ENCODE assay signal across 8 cellular contexts in the genomic region with DNA sequence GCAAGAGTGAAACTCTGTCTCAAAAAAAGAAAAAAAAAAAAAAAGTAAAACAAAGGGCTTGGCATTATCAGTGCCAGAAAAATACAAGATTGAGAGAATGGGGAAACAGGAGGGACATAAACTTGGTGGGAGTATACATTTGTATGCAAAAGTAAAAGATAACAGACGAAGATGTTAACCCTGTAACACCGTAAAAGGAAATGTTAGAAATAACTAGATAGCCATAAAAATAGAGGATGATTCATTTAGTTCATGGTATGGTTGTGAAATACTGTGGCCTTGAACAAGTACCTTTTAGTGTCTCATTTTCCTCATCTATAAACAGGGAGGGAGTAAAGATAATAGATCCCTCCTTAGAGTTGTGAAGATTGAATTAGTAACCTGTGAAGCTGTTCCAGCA. TPM values are rescaled to one million over a fixed set of nuclear protein-coding genes. Genes with fewer than 3 reads are reported as not detected.
DNase-seq lines count a peak whose midpoint lies in the region; ATAC-seq and TF ChIP-seq lines count a peak whose summit lies in the region.

No MANE protein-coding gene starts in this region.

- peak; percentile 63 for ATAC-seq in GM19351 (IDR thresholded peaks at IDR 0.05; ENCODE audit: unreplicated experiment)
- no peak for ATAC-seq in HG03097 (IDR thresholded peaks at IDR 0.05; ENCODE audit: low FRiP score, unreplicated experiment)

- H3K27me3 ChIP-seq in ACC112 (ENCODE audit: insufficient read depth, low read length) (no peaks in the 10 kb centered on the region), SJSA1 (replicated peaks) (no peaks in the 10 kb centered on the region), H7 (ENCODE audit: control insufficient read depth, insufficient read depth, low read length) (no peaks in the 10 kb centered on the region)

- H3K79me2 ChIP-seq in ACC112 (ENCODE audit: control insufficient read depth, insufficient read depth, low read length, unreplicated experiment) = peaks cover 67% of the 10 kb centered on the region

- H3K9me3 ChIP-seq in SJSA1 (replicated peaks) = no peaks in the 10 kb centered on the region

- no peak overlapping the region for H3K4me3 ChIP-seq in ACC112 (ENCODE audit: low read depth, low read length)
- H3K4me3 ChIP-seq in SJSA1 = no peak overlapping the region
- H3K4me3 ChIP-seq in fibroblast of villous mesenchyme (ENCODE audit: low read depth, low read length) = no peak overlapping the region
- no peak overlapping the region for H3K4me3 ChIP-seq in H7 (ENCODE audit: insufficient read depth, low read depth, low read length)

- no peak for TF ChIP-seq CTCF in fibroblast of villous mesenchyme (IDR thresholded peaks at IDR 0.05; ENCODE audit: insufficient read depth, low read depth, low read length)

- H3K27ac ChIP-seq in ACC112 (ENCODE audit: low read depth, low read length) = peak overlapping the region; percentile 92
- H3K27ac ChIP-seq in SJSA1 = peak overlapping the region; percentile 3; the same call in 1 of the 2 replicates

- peak in 1 of 2 experiments; percentile 12 for DNase-seq in SJSA1 (ENCODE audit: low read depth in 1 of 2, low spot score in 2 of 2)
- peak; percentile 95 for DNase-seq in fibroblast of villous mesenchyme (ENCODE audit: low read depth)
- DNase-seq in NCI-H1092 treated with DMSO at 0.1 percent for 48 hours (lab: John Stamatoyannopoulos, UW) = no peak
- no peak for DNase-seq in H7
- no peak for DNase-seq in DMS114 treated with DMSO at 0.1 percent for 48 hours (lab: John Stamatoyannopoulos, UW; ENCODE audit: unreplicated experiment)

- H3K36me3 ChIP-seq in ACC112 (ENCODE audit: insufficient read depth, low read length) (peaks cover 32% of the 10 kb centered on the region), SJSA1 (peaks cover 61% of the 10 kb centered on the region), H7 (replicated peaks; ENCODE audit: control insufficient read depth, insufficient read depth, low read length) (peaks cover 3% of the 10 kb centered on the region; the same call in 1 of the 2 replicates)

- H2AFZ ChIP-seq in ACC112 (ENCODE audit: low read length, unreplicated experiment) = no peak overlapping the region

- peaks cover 83% of the 10 kb centered on the region for H3K4me1 ChIP-seq in ACC112 (ENCODE audit: control insufficient read depth, insufficient read depth, low read length, unreplicated experiment)
- peaks cover 41% of the 10 kb centered on the region for H3K4me1 ChIP-seq in SJSA1 (replicated peaks)

RNA-seq across cellular contexts. Expression of gene ATP2A2, which starts 33.3 kb away (rescaled TPM):
- total RNA-seq in SJSA1 (2014; rRNA removed; shearing (Covaris generic)) = 63.8 and 97.9 TPM in 2 replicates
- total RNA-seq in fibroblast of villous mesenchyme = 221 and 247 TPM in 2 replicates
- 98.7 and 107 TPM in 2 replicates for total RNA-seq in H7 (2014; rRNA removed; shearing (Covaris generic))
